9 cellular contexts compared by ENCODE assay signal in genomic region chr2:156321243-156321904, GRCh38. TPM values are rescaled to one million over a fixed set of nuclear protein-coding genes. Genes with fewer than 3 reads are reported as not detected.
A peak's percentile ranks its signal among the peaks of the same experiment; 100 is the strongest.
DNase-seq lines count a peak whose midpoint lies in the region; ATAC-seq and TF ChIP-seq lines count a peak whose summit lies in the region.
"Had no signal": no experiment of that assay in that cellular context is flagged by ENCODE, and none has a peak within 500 bp of the region (broad histone marks: within the 10 kb centered on the region; RNA-seq: fewer than 3 reads in every experiment).

No MANE protein-coding gene starts in this region.

- peak overlapping the region in 4 of 7 donors; percentile 33 to 86 (median 70) for H3K27ac Mint-ChIP-seq in CD4-positive, alpha-beta memory T cell
- H3K27ac Mint-ChIP-seq in osteocyte (ENCODE audit: unreplicated experiment) = no peak overlapping the region

- CTCF ChIA-PET in CD4-positive, alpha-beta memory T cell (lab: Charles Lee; ENCODE audit: partially characterized antibody) = interaction anchor here (1.8 kb wide), 1 partner anchor 269 kb away, joined by 6 read pairs; no protein-coding TSS in a partner anchor
- CTCF ChIA-PET in Panc1 (lab: Charles Lee) = interaction anchor here (0.7 kb wide), 1 partner anchor 872 kb away, joined by 4 read pairs; no protein-coding TSS in a partner anchor

- in situ Hi-C loops in Panc1 (cut with HindIII; ENCODE audit: low pct_unique_long_range_greater_than_20kb, low sequenced_read_pairs) = no loop called here

- peaks cover 36% of the 10 kb centered on the region for H3K27me3 ChIP-seq in CD4-positive, alpha-beta memory T cell (ENCODE audit: insufficient read depth, low read length)
- H3K27me3 ChIP-seq in Panc1 (ENCODE audit: control insufficient read depth, insufficient read depth, low read length) = peaks cover 18% of the 10 kb centered on the region
- no peaks in the 10 kb centered on the region for H3K27me3 ChIP-seq in endocrine pancreas (ENCODE audit: control insufficient read depth, insufficient read depth, low read length)

- peaks cover 21 to 55% (median 31%) of the 10 kb centered on the region in 4 donors for H3K4me1 Mint-ChIP-seq in CD4-positive, alpha-beta memory T cell
- H3K4me1 Mint-ChIP-seq in osteocyte (ENCODE audit: unreplicated experiment) = peaks cover 19% of the 10 kb centered on the region

- H3K36me3 Mint-ChIP-seq in CD4-positive, alpha-beta memory T cell = peaks cover 5 to 12% of the 10 kb centered on the region in 2 donors
- no peaks in the 10 kb centered on the region for H3K36me3 Mint-ChIP-seq in osteocyte (ENCODE audit: unreplicated experiment)

- H3K27ac ChIP-seq in CD4-positive, alpha-beta memory T cell (ENCODE audit: low read depth, low read length) = no peak overlapping the region
- no peak overlapping the region for H3K27ac ChIP-seq in Panc1 (ENCODE audit: low read length)
- H3K27ac ChIP-seq: VCaP had no signal

- no peaks in the 10 kb centered on the region for H3K36me3 ChIP-seq in CD4-positive, alpha-beta memory T cell (ENCODE audit: insufficient read depth, low read length)
- no peaks in the 10 kb centered on the region for H3K36me3 ChIP-seq in Panc1 (ENCODE audit: control insufficient read depth, insufficient read depth, low read length)
- no peaks in the 10 kb centered on the region for H3K36me3 ChIP-seq in endocrine pancreas (ENCODE audit: control insufficient read depth, insufficient read depth, low read length)

- peak in 4 of 5 donors; percentile 36 to 44 (median 40) for DNase-seq in CD4-positive, alpha-beta memory T cell
- no peak for DNase-seq in Panc1 (ENCODE audit: low read depth, low spot score)
- no peak for DNase-seq in osteocyte (ENCODE audit: extremely low spot score, unreplicated experiment)
- DNase-seq in cerebellar cortex (ENCODE audit: low spot score) = no peak
- DNase-seq in DMS153 treated with DMSO at 0.1 percent for 48 hours (lab: John Stamatoyannopoulos, UW; ENCODE audit: unreplicated experiment) = no peak
- DNase-seq in LoVo (ENCODE audit: low spot score) = no peak
- DNase-seq in DMS114 treated with DMSO at 0.1 percent for 48 hours (lab: John Stamatoyannopoulos, UW; ENCODE audit: unreplicated experiment) = no peak

- H3K9me3 ChIP-seq in CD4-positive, alpha-beta memory T cell (ENCODE audit: control insufficient read depth in 1 of 2, low read length in 2 of 2) = no peaks in the 10 kb centered on the region
- no peaks in the 10 kb centered on the region for H3K9me3 ChIP-seq in Panc1 (ENCODE audit: control insufficient read depth, insufficient read depth, low read depth, low read length)
- no peaks in the 10 kb centered on the region for H3K9me3 ChIP-seq in endocrine pancreas (ENCODE audit: control insufficient read depth, low read length)

- H3K27me3 Mint-ChIP-seq in CD4-positive, alpha-beta memory T cell = peaks cover 45 to 61% of the 10 kb centered on the region in 2 donors
- H3K27me3 Mint-ChIP-seq in osteocyte (ENCODE audit: unreplicated experiment) = peaks cover 80% of the 10 kb centered on the region

- POLR2A ChIA-PET in CD4-positive, alpha-beta memory T cell (lab: Charles Lee; ENCODE audit: partially characterized antibody) = interaction anchor here (1.7 kb wide), 1 partner anchor 21 kb away, joined by 7 read pairs; no protein-coding TSS in a partner anchor
- POLR2A ChIA-PET in Panc1 (lab: Charles Lee) = no interaction called here

- peaks cover 0 to 8% (median 0%) of the 10 kb centered on the region in 8 donors for H3K9me3 Mint-ChIP-seq in CD4-positive, alpha-beta memory T cell
- no peaks in the 10 kb centered on the region for H3K9me3 Mint-ChIP-seq in osteocyte (ENCODE audit: unreplicated experiment)

- peak overlapping the region; percentile 67 to 85 (median 76) for H3K4me3 Mint-ChIP-seq in CD4-positive, alpha-beta memory T cell
- H3K4me3 Mint-ChIP-seq in osteocyte (ENCODE audit: unreplicated experiment) = peak overlapping the region; percentile 50

- no TSS peak for BruUV-seq in Panc1 (replicated peaks; lab: Mats Ljungman, UMichigan)

- ATAC-seq in Panc1 = no peak

- H3K4me1 ChIP-seq in CD4-positive, alpha-beta memory T cell (ENCODE audit: insufficient read depth, low read length) = peaks cover 36% of the 10 kb centered on the region
- H3K4me1 ChIP-seq in Panc1 (ENCODE audit: control insufficient read depth, insufficient read depth, low read length) (peaks cover 4% of the 10 kb centered on the region; the same call in 1 of the 2 replicates), endocrine pancreas (ENCODE audit: control insufficient read depth, insufficient read depth, low read length) (no peaks in the 10 kb centered on the region)

- intact Hi-C loops in CD4-positive, alpha-beta memory T cell (cut with micrococcal nuclease) = no loop called here
- intact Hi-C loops in Panc1 (cut with micrococcal nuclease; ENCODE audit: unreplicated experiment) = no loop called here

- no peak overlapping the region for H3K9ac ChIP-seq in endocrine pancreas (ENCODE audit: control insufficient read depth, insufficient read depth, low read length)

- TF ChIP-seq CTCF in Panc1 (IDR thresholded peaks at IDR 0.05) = no peak
- TF ChIP-seq CTCF in osteocyte (IDR thresholded peaks at IDR 0.05) = no peak

- peak overlapping the region; percentile 15 to 28 for H3K4me3 ChIP-seq in CD4-positive, alpha-beta memory T cell (ENCODE audit: low read length in 2 of 2)
- H3K4me3 ChIP-seq in Panc1 (ENCODE audit: low read depth in 2 of 2, low read length in 2 of 2) (peak overlapping the region; percentile 17 to 59; a peak in 3 of 4 replicates), endocrine pancreas (ENCODE audit: control insufficient read depth, insufficient read depth, low read length) (peak overlapping the region; percentile 78)

RNA-seq across cellular contexts. Expression of gene NR4A2, which starts 11.1 kb away (rescaled TPM):
- 1 to 10 TPM; 2.1 TPM for total RNA-seq in CD4-positive, alpha-beta memory T cell
- polyA plus RNA-seq in CD4-positive, alpha-beta memory T cell = 10 to 100 TPM in 1 of 2 donors, 1 to 10 TPM in 1; 9.4 to 18.3 TPM
- total RNA-seq in Panc1 (2021; ENCODE audit: unreplicated experiment) (0.85 TPM), osteocyte (1.4 and 1.8 TPM in 2 replicates)
- polyA plus RNA-seq in Panc1 (2012; ENCODE audit: insufficient read length) = 0.91 TPM

Comparison
In these comparisons a context has a peak if more than half of its experiments do, and no peak if none do; other contexts are left out.
1. DNase-seq: peak in CD4-positive, alpha-beta memory T cell (4 of 5); none in Panc1 (single experiment), osteocyte (single experiment), cerebellar cortex (single experiment), DMS153 treated with DMSO at 0.1 percent for 48 hours (single experiment), LoVo (single experiment) and DMS114 treated with DMSO at 0.1 percent for 48 hours (single experiment).
2. H3K4me3 ChIP-seq: peak in every context shown above with its lines; median percentile 78 in endocrine pancreas; 38 in Panc1; 22 in CD4-positive, alpha-beta memory T cell.